In the genomic region with DNA sequence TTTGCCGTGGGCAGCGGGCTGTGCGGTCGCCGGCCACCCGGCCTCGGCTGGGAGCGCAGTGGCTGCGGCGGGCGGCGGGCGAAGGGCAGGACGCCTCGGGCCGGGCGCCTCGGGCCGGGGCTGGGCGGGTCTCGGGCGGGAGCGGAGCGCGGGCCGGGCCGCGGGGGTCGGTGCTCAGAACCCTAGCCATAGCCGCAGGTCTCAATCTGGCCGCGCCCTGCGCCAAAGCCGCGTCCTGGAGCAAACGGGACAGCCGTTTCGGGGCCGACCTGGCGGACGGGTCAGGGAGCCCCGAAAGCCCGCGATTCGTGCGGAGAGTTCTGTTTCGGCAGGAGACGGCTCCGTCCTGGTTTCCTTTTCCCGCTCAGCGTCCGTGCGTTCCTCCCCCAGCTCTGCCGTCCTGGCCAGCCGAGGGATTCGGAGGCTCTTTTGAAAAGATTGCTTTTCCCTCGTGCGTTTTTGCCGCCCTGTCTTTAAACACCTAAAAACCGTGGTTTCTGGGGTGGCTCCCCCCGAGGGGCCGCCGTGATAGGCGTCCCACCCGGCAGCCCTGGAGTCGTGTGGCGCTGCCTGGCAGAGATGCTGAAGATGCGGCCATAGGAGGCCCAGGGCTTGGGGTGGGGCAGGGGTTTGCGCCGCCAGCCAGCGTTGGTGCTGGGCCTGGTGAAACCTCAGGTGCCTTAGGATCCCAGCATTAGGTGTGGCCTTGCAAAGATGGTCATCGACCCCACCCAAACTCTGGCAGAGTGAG, we compare ENCODE assay signal across 11 cellular contexts. TPM values are rescaled to one million over a fixed set of nuclear protein-coding genes. Genes with fewer than 3 reads are reported as not detected.
DNase-seq lines count a peak whose midpoint lies in the region; ATAC-seq and TF ChIP-seq lines count a peak whose summit lies in the region.
"Had no signal": no experiment of that assay in that cellular context is flagged by ENCODE, and none has a peak within 500 bp of the region (broad histone marks: within the 10 kb centered on the region; RNA-seq: fewer than 3 reads in every experiment).

No MANE protein-coding gene starts in this region.

- no peaks in the 10 kb centered on the region for H3K36me3 Mint-ChIP-seq in activated T-cell treated with anti-CD3 and anti-CD28 coated beads, Interleukin-2, amount 50 U/mL, for 24 hours (ENCODE audit: low read depth)
- no peaks in the 10 kb centered on the region for H3K36me3 Mint-ChIP-seq in brain

- no peaks in the 10 kb centered on the region for H3K36me3 ChIP-seq in right lobe of liver
- no peaks in the 10 kb centered on the region for H3K36me3 ChIP-seq in tibial nerve

- peak in 3 of 4 donors; percentile 1 to 14 (median 3) for ATAC-seq in right lobe of liver

- H3K27ac ChIP-seq in right lobe of liver (no peak overlapping the region), tibial nerve (no peak overlapping the region)

- WGBS in right lobe of liver (ENCODE audit: insufficient coverage, low coverage, low lambda C conversion rate, missing lambda C conversion rate) = 0% methylated on average over 5 of the region's 72 CpGs
- WGBS in tibial nerve, 2 donors = 5 to 7% methylated on average over 41 to 55 of the region's 72 CpGs

- H3K4me3 Mint-ChIP-seq in activated T-cell treated with anti-CD3 and anti-CD28 coated beads, Interleukin-2, amount 50 U/mL, for 24 hours = peak overlapping the region; percentile 60
- H3K4me3 Mint-ChIP-seq in brain = peak overlapping the region; percentile 76 to 82 (median 79)

- TF ChIP-seq EP300 in tibial nerve (IDR thresholded peaks at IDR 0.05) = no peak

- H3K27me3 ChIP-seq in right lobe of liver (no peaks in the 10 kb centered on the region), tibial nerve (peaks cover 0 to 70% of the 10 kb centered on the region in 2 donors)

- no peaks in the 10 kb centered on the region for H3K9me3 ChIP-seq in right lobe of liver
- no peaks in the 10 kb centered on the region for H3K9me3 ChIP-seq in tibial nerve

- peaks cover 0 to 7% (median 0%) of the 10 kb centered on the region in 4 donors for H3K4me1 ChIP-seq in right lobe of liver
- peaks cover 0 to 28% (median 2%) of the 10 kb centered on the region in 4 donors for H3K4me1 ChIP-seq in tibial nerve

- H3K4me3 ChIP-seq in right lobe of liver (peak overlapping the region; percentile 48 to 62 (median 48)), tibial nerve (peak overlapping the region in 3 of 4 donors; percentile 21 to 51 (median 38))

- H3K27ac Mint-ChIP-seq in activated T-cell treated with anti-CD3 and anti-CD28 coated beads, Interleukin-2, amount 50 U/mL, for 24 hours = no peak overlapping the region
- no peak overlapping the region for H3K27ac Mint-ChIP-seq in brain

- TF ChIP-seq CTCF in brain (conservative IDR thresholded peaks at IDR 0.05) = no peak
- TF ChIP-seq CTCF in right lobe of liver (IDR thresholded peaks at IDR 0.05) = no peak
- no peak for TF ChIP-seq CTCF in tibial nerve (IDR thresholded peaks at IDR 0.05)

- DNase-seq in activated T-cell treated with anti-CD3 and anti-CD28 coated beads, Interleukin-2, amount 50 U/mL, for 24 hours = no peak
- DNase-seq in activated T-cell treated with anti-CD3 and anti-CD28 coated beads for 4 hours (no peak), right lobe of liver (no peak), tibial nerve (ENCODE audit: low spot score in 2 of 2) (no peak), Ammon's horn (ENCODE audit: low spot score) (no peak), GDM1 (lab: John Stamatoyannopoulos, UW) (no peak), hippocampal formation (lab: John Stamatoyannopoulos, UW) (no peak)
- DNase-seq: GF-D8; NCI-H526 treated with DMSO at 0.1 percent for 48 hours; stimulated activated naive CD4-positive, alpha-beta T cell treated with Interleukin-2 at 50 U/mL for 16 hours had no signal

- intact Hi-C loops in right lobe of liver (cut with DNase I) = loop anchor here in 1 of 2 donors (10.0 kb wide), 1 partner anchor 123 kb away; no protein-coding TSS in a partner anchor

- peaks cover 55% of the 10 kb centered on the region for H3K27me3 Mint-ChIP-seq in activated T-cell treated with anti-CD3 and anti-CD28 coated beads, Interleukin-2, amount 50 U/mL, for 24 hours
- peaks cover 73% of the 10 kb centered on the region for H3K27me3 Mint-ChIP-seq in brain

- H3K9me3 Mint-ChIP-seq in activated T-cell treated with anti-CD3 and anti-CD28 coated beads, Interleukin-2, amount 50 U/mL, for 24 hours = no peaks in the 10 kb centered on the region
- H3K9me3 Mint-ChIP-seq in brain = no peaks in the 10 kb centered on the region

- peaks cover 7% of the 10 kb centered on the region for H3K4me1 Mint-ChIP-seq in activated T-cell treated with anti-CD3 and anti-CD28 coated beads, Interleukin-2, amount 50 U/mL, for 24 hours (ENCODE audit: low read depth)
- peaks cover 5% of the 10 kb centered on the region for H3K4me1 Mint-ChIP-seq in brain

- TF ChIP-seq POLR2A in right lobe of liver (IDR thresholded peaks at IDR 0.05) (no peak), tibial nerve (IDR thresholded peaks at IDR 0.05) (no peak)

RNA-seq across cellular contexts. Expression of gene RET, which starts 0.7 kb away (rescaled TPM):
- polyA plus RNA-seq in brain (ENCODE audit: insufficient read depth, low read depth, low replicate concordance) = 23.7 TPM
- 10 to 100 TPM in 1 of 6 experiments, 1 to 10 TPM in 3, under 1 TPM in 2; 0.53 to 10.2 (median 1.4) TPM for total RNA-seq in right lobe of liver
- total RNA-seq in tibial nerve = 1 to 10 TPM in 2 of 4 donors, under 1 TPM in 2; 0.20 to 8.5 (median 0.70) TPM
